ENCODE assay signal across 8 cellular contexts in genomic region chr1:151458936-151459330, GRCh38. TPM values are rescaled to one million over a fixed set of nuclear protein-coding genes. Genes with fewer than 3 reads are reported as not detected.
DNase-seq lines count a peak whose midpoint lies in the region; ATAC-seq and TF ChIP-seq lines count a peak whose summit lies in the region.

No MANE protein-coding gene starts in this region.

- ATAC-seq in HG03108 (IDR thresholded peaks at IDR 0.05; ENCODE audit: unreplicated experiment), result peak; percentile 12

- no peaks in the 10 kb centered on the region for H3K9me3 ChIP-seq in stomach smooth muscle (ENCODE audit: control insufficient read depth in 2 of 2, low read length in 2 of 2)

- H3K4me3 ChIP-seq in epithelial cell of proximal tubule (ENCODE audit: low read depth, low read length) (peak overlapping the region; percentile 58), stomach smooth muscle (ENCODE audit: low read length in 2 of 2) (peak overlapping the region; percentile 25 to 72)

- peak overlapping the region; percentile 75 for H3K27ac ChIP-seq in stomach smooth muscle (ENCODE audit: low read length)

- H3K27me3 ChIP-seq in stomach smooth muscle (ENCODE audit: control insufficient read depth in 1 of 2, insufficient read depth in 2 of 2, low read length in 2 of 2), result no peaks in the 10 kb centered on the region

- H3K36me3 ChIP-seq in stomach smooth muscle (ENCODE audit: control insufficient read depth in 2 of 2, insufficient read depth in 2 of 2, low read length in 2 of 2), result peaks cover 0 to 3% of the 10 kb centered on the region in 2 donors

- DNase-seq in NCI-H2107 treated with DMSO at 0.1 percent for 48 hours (lab: John Stamatoyannopoulos, UW; ENCODE audit: unreplicated experiment), result peak; percentile 35
- no peak for DNase-seq in NCI-H2107 (lab: John Stamatoyannopoulos, UW)
- peak; percentile 50 for DNase-seq in NCI-H748 treated with DMSO at 0.1 percent for 48 hours (lab: John Stamatoyannopoulos, UW)
- peak; percentile 35 for DNase-seq in activated T-cell treated with anti-CD3 and anti-CD28 coated beads for 4 hours
- DNase-seq in epithelial cell of proximal tubule (ENCODE audit: low read depth), result no peak
- DNase-seq in myocyte (ENCODE audit: low read depth), result peak; percentile 73

- H3K9ac ChIP-seq in stomach smooth muscle (ENCODE audit: low read length in 2 of 2), result peak overlapping the region in 1 of 2 donors; percentile 71

- TF ChIP-seq CTCF in epithelial cell of proximal tubule (conservative IDR thresholded peaks at IDR 0.05; ENCODE audit: low read depth, low read length), result no peak

- peaks cover 12% of the 10 kb centered on the region for H3K4me1 ChIP-seq in stomach smooth muscle (ENCODE audit: control insufficient read depth, insufficient read depth, low read length)

RNA-seq across cellular contexts. Expression of gene POGZ, which starts 0.4 kb away (rescaled TPM):
- 18.2 and 29.3 TPM in 2 replicates for total RNA-seq in epithelial cell of proximal tubule
- 29.4 and 33.7 TPM in 2 replicates for total RNA-seq in myocyte
- 41.2 TPM for polyA plus RNA-seq in myocyte (2012)

RNA-seq across cellular contexts. Expression of gene CGN, which starts 52.3 kb away (rescaled TPM):
- total RNA-seq in epithelial cell of proximal tubule (9.5 and 10.1 TPM in 2 replicates), myocyte (0.21 TPM in 1 of 2 replicates, not detected in the other)
- polyA plus RNA-seq in myocyte (2012), result 0.48 TPM

RNA-seq across cellular contexts. Expression of gene PSMB4, which starts 59.6 kb away (rescaled TPM):
- 348 and 446 TPM in 2 replicates for total RNA-seq in epithelial cell of proximal tubule
- total RNA-seq in myocyte, result 241 and 277 TPM in 2 replicates
- 396 TPM for polyA plus RNA-seq in myocyte (2012)

Comparison
In these comparisons a context has a peak if more than half of its experiments do, and no peak if none do; other contexts are left out.
1. DNase-seq: peak in NCI-H2107 treated with DMSO at 0.1 percent for 48 hours (single experiment), NCI-H748 treated with DMSO at 0.1 percent for 48 hours (single experiment), activated T-cell treated with anti-CD3 and anti-CD28 coated beads for 4 hours (single experiment) and myocyte (single experiment); none in NCI-H2107 (single experiment) and epithelial cell of proximal tubule (single experiment).